ENCODE assay signal across 1 cellular context in genomic region chr16:1330260-1330914, GRCh38.
TF ChIP-seq lines count a peak whose summit lies in the region.

No MANE protein-coding gene starts in this region.

TF ChIP-seq in GM23338, 12 proteins besides CTCF, POLR2A, EP300 and RAD21 (continued from another document):
- TF ChIP-seq, protein P1, sequence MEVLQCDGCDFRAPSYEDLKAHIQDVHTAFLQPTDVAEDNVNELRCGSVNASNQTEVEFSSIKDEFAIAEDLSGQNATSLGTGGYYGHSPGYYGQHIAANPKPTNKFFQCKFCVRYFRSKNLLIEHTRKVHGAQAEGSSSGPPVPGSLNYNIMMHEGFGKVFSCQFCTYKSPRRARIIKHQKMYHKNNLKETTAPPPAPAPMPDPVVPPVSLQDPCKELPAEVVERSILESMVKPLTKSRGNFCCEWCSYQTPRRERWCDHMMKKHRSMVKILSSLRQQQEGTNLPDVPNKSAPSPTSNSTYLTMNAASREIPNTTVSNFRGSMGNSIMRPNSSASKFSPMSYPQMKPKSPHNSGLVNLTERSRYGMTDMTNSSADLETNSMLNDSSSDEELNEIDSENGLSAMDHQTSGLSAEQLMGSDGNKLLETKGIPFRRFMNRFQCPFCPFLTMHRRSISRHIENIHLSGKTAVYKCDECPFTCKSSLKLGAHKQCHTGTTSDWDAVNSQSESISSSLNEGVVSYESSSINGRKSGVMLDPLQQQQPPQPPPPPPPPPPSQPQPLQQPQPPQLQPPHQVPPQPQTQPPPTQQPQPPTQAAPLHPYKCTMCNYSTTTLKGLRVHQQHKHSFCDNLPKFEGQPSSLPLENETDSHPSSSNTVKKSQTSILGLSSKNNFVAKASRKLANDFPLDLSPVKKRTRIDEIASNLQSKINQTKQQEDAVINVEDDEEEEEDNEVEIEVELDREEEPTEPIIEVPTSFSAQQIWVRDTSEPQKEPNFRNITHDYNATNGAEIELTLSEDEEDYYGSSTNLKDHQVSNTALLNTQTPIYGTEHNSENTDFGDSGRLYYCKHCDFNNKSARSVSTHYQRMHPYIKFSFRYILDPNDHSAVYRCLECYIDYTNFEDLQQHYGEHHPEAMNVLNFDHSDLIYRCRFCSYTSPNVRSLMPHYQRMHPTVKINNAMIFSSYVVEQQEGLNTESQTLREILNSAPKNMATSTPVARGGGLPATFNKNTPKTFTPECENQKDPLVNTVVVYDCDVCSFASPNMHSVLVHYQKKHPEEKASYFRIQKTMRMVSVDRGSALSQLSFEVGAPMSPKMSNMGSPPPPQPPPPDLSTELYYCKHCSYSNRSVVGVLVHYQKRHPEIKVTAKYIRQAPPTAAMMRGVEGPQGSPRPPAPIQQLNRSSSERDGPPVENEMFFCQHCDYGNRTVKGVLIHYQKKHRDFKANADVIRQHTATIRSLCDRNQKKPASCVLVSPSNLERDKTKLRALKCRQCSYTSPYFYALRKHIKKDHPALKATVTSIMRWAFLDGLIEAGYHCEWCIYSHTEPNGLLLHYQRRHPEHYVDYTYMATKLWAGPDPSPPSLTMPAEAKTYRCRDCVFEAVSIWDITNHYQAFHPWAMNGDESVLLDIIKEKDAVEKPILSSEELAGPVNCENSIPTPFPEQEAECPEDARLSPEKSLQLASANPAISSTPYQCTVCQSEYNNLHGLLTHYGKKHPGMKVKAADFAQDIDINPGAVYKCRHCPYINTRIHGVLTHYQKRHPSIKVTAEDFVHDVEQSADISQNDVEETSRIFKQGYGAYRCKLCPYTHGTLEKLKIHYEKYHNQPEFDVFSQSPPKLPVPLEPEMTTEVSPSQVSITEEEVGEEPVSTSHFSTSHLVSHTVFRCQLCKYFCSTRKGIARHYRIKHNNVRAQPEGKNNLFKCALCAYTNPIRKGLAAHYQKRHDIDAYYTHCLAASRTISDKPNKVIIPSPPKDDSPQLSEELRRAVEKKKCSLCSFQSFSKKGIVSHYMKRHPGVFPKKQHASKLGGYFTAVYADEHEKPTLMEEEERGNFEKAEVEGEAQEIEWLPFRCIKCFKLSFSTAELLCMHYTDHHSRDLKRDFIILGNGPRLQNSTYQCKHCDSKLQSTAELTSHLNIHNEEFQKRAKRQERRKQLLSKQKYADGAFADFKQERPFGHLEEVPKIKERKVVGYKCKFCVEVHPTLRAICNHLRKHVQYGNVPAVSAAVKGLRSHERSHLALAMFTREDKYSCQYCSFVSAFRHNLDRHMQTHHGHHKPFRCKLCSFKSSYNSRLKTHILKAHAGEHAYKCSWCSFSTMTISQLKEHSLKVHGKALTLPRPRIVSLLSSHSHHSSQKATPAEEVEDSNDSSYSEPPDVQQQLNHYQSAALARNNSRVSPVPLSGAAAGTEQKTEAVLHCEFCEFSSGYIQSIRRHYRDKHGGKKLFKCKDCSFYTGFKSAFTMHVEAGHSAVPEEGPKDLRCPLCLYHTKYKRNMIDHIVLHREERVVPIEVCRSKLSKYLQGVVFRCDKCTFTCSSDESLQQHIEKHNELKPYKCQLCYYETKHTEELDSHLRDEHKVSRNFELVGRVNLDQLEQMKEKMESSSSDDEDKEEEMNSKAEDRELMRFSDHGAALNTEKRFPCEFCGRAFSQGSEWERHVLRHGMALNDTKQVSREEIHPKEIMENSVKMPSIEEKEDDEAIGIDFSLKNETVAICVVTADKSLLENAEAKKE (CRISPR knock-in tag; IDR thresholded peaks at IDR 0.05): no peak
- no peak for TF ChIP-seq ZNF114 (CRISPR knock-in tag; IDR thresholded peaks at IDR 0.05)
